ENCODE assay signal across 1 cellular context in genomic region chr4:2546286-2546823, GRCh38.
TF ChIP-seq lines count a peak whose summit lies in the region.

No MANE protein-coding gene starts in this region.

TF ChIP-seq in GM12878, 131 proteins besides CTCF, POLR2A, EP300 and RAD21:
- TF ChIP-seq JUNB (IDR thresholded peaks at IDR 0.05) (no peak), CREB1 (IDR thresholded peaks at IDR 0.05; ENCODE audit: low read depth) (no peak), HDGF (IDR thresholded peaks at IDR 0.05) (no peak), MEF2B (IDR thresholded peaks at IDR 0.05; ENCODE audit: partially characterized antibody, poor library complexity, severe bottlenecking) (no peak), E4F1 (IDR thresholded peaks at IDR 0.05; ENCODE audit: borderline replicate concordance, partially characterized antibody) (no peak), ZNF217 (IDR thresholded peaks at IDR 0.05) (peak; percentile 50; the same call in 1 of the 2 replicates)
